ENCODE assay signal across 1 cellular context in the genomic region with DNA sequence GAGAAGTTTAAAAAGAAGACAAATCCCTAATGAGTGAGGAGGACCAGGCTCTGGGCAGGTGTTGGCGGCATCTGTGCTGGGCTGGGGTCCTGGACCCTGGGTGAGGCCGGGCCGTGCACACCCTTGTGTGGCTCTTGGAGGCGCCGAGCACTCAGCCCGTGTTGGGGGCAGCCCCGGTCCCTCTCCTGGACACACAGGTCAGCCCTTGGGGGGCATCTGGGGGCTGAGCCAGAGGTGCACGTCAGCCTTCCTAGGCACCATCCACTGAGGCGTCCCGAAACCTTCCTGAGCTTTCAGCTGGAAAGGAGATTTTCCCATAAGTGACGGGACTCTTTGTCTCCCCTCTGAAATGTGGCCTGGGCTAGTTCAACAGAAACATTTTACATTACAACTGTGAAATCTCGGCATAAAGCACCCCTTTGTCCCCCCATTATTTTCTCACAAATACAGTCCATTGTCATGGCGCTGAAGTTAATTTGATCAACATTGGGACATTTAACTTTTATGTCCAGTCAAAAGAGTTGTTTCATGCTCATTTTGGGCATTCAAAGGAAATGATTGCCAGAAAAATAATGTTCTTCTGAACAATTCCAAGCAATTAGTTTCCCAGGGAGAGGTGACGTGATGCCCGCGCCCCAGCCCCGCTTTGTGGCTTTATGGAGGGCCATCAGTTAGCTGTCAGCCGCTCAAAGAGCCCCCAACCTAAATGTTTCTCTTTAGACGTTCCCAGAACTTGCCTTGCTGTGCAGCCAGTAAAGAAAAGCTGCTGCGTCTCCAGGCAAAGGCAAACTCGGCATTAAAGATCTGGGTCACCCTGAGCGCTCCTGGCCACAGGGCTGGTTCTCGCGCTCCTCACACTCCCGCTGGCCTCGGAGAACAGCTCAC.
TF ChIP-seq lines count a peak whose summit lies in the region.

No MANE protein-coding gene starts in this region.

TF ChIP-seq in HepG2, 621 proteins besides CTCF, POLR2A, EP300 and RAD21:
- TF ChIP-seq PCBP2 (optimal IDR thresholded peaks at IDR 0.05; ENCODE audit: low read depth, low read length, poor library complexity, severe bottlenecking) (no peak), HDAC1 (CRISPR knock-in tag; IDR thresholded peaks at IDR 0.05) (no peak), ZBTB10 (CRISPR knock-in tag; IDR thresholded peaks at IDR 0.05; ENCODE audit: borderline replicate concordance) (no peak), NRL (CRISPR knock-in tag; IDR thresholded peaks at IDR 0.05; ENCODE audit: borderline replicate concordance) (no peak), ISX (CRISPR knock-in tag; conservative IDR thresholded peaks at IDR 0.05) (no peak), ZFP91 (CRISPR knock-in tag; IDR thresholded peaks at IDR 0.05; ENCODE audit: borderline replicate concordance) (no peak), ZNF710 (CRISPR knock-in tag; IDR thresholded peaks at IDR 0.05; ENCODE audit: borderline replicate concordance) (no peak), ZNF577 (CRISPR knock-in tag; IDR thresholded peaks at IDR 0.05; ENCODE audit: borderline replicate concordance, low read depth) (no peak), IRX3 (CRISPR knock-in tag; IDR thresholded peaks at IDR 0.05; ENCODE audit: borderline replicate concordance, low read depth) (no peak), ESRRA (CRISPR knock-in tag; IDR thresholded peaks at IDR 0.05; ENCODE audit: low read depth) (no peak), KDM4B (CRISPR knock-in tag; IDR thresholded peaks at IDR 0.05) (no peak)
